14 cellular contexts compared by ENCODE assay signal in genomic region chr11:66715346-66716085, GRCh38.
"Had no signal": no experiment of that assay in that cellular context is flagged by ENCODE, and none has a peak within 500 bp of the region (broad histone marks: within the 10 kb centered on the region; RNA-seq: fewer than 3 reads in every experiment).

No MANE protein-coding gene starts in this region.

- H3K27ac ChIP-seq: foreskin keratinocyte, hepatocyte, right atrium auricular region, testis, tibial nerve had no signal

- DNase-seq: cerebellar nuclear complex; foreskin keratinocyte; head of caudate nucleus; kidney glomerular epithelial cell; mammary epithelial cell; naive thymus-derived CD4-positive, alpha-beta T cell; nephron progenitor cell; small intestine; stimulated activated CD4-positive, alpha-beta T cell treated with anti-CD3 and anti-CD28 coated beads, Interleukin-4, amount 100 ng/mL, for 24 hours; testis had no signal

- H3K4me3 ChIP-seq: hepatocyte, right atrium auricular region, testis, tibial nerve had no signal

- H3K79me2 ChIP-seq: hepatocyte had no signal

- H2AFZ ChIP-seq: hepatocyte had no signal

- H3K36me3 ChIP-seq: right atrium auricular region had no signal

- H3K9me3 ChIP-seq: right atrium auricular region, testis, tibial nerve had no signal

- H3K27me3 ChIP-seq: foreskin keratinocyte, hepatocyte, right atrium auricular region, testis had no signal

- H3K4me2 ChIP-seq: hepatocyte had no signal

- FAIRE-seq: colon, small intestine had no signal

- H3K4me1 ChIP-seq: foreskin keratinocyte, right atrium auricular region, testis, tibial nerve had no signal
